18 cellular contexts compared by ENCODE assay signal in the genomic region with DNA sequence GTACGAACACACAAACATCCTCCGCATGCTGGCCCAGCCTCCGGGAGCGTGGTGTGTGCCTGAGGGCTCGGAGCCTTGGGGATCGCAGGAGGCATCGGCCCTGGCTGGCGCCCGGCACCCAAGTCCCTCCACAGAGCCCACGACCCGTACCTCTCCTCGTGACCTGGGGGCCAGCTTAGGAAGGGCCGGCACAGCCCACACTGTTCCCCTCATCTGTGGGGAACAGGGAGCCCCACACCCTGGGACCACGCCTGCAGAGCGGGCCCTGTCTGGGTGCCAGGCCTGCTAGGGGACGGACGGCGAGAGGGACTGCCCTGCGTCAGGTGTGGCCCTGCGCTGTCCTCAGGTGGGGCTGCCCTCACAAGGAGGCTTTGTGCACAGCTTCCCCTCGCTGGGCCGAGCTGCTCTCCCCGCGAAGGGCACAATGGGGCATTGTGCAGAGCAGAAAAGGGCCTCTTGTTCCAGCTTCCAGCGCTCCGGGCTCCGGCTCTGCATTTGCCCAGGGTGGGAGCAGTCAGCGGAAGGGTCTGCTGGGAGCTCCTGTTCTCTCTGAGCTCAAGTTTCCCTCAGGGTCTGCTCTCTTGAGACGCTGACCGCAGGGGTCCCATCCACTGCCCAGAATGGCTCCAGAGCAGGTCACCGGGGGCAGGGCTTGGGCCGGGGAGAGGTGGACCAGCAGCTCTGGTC. TPM values are rescaled to one million over a fixed set of nuclear protein-coding genes. Genes with fewer than 3 reads are reported as not detected.
DNase-seq lines count a peak whose midpoint lies in the region; ATAC-seq and TF ChIP-seq lines count a peak whose summit lies in the region.
"Had no signal": no experiment of that assay in that cellular context is flagged by ENCODE, and none has a peak within 500 bp of the region (broad histone marks: within the 10 kb centered on the region; RNA-seq: fewer than 3 reads in every experiment).

No MANE protein-coding gene starts in this region.

- H3K36me3 Mint-ChIP-seq in progenitor cell of endocrine pancreas (ENCODE audit: insufficient read depth), result peaks cover 3% of the 10 kb centered on the region
- H3K36me3 Mint-ChIP-seq: naive thymus-derived CD8-positive, alpha-beta T cell had no signal

- DNase-seq in C1 segment of cervical spinal cord (lab: John Stamatoyannopoulos, UW) (peak in 13 of 14 donors; percentile 14 to 91 (median 82)), left kidney (ENCODE audit: low read depth, low spot score) (peak; percentile 41), progenitor cell of endocrine pancreas (ENCODE audit: low spot score, unreplicated experiment) (peak; percentile 36), left lobe of liver (ENCODE audit: low spot score) (no peak), activated gamma-delta T cell treated with Interleukin-2 at 50 U/mL for 16 hours (no peak), COR-L47 (lab: John Stamatoyannopoulos, UW) (no peak), RPMI8226 (no peak)
- DNase-seq: ACHN; CD8-positive, alpha-beta T cell; GM23248; naive thymus-derived CD8-positive, alpha-beta T cell; NCI-H1694; NCI-H510A; stimulated activated CD4-positive, alpha-beta T cell treated with anti-CD3 and anti-CD28 coated beads, Interleukin-4, amount 100 ng/mL, for 4 hours had no signal

- peaks cover 9% of the 10 kb centered on the region for H3K27me3 Mint-ChIP-seq in progenitor cell of endocrine pancreas
- H3K27me3 Mint-ChIP-seq: naive thymus-derived CD8-positive, alpha-beta T cell had no signal

- peak overlapping the region; percentile 42 for H3K4me3 Mint-ChIP-seq in progenitor cell of endocrine pancreas (ENCODE audit: low read depth)

- H3K27ac ChIP-seq in angular gyrus (ENCODE audit: low read depth, low read length), result peak overlapping the region; percentile 99
- H3K27ac ChIP-seq: GM23248, upper lobe of left lung, VCaP had no signal

- H3K9me3 Mint-ChIP-seq in progenitor cell of endocrine pancreas (ENCODE audit: low read depth), result no peaks in the 10 kb centered on the region
- H3K9me3 Mint-ChIP-seq: CD8-positive, alpha-beta T cell; naive thymus-derived CD8-positive, alpha-beta T cell had no signal

- H3K4me1 Mint-ChIP-seq in progenitor cell of endocrine pancreas (ENCODE audit: low read depth), result peaks cover 22% of the 10 kb centered on the region

- H3K27ac Mint-ChIP-seq in progenitor cell of endocrine pancreas, result peak overlapping the region; percentile 45
- H3K27ac Mint-ChIP-seq: CD8-positive, alpha-beta T cell had no signal

- ATAC-seq in left lobe of liver, result no peak
- ATAC-seq: CD8-positive, alpha-beta T cell; naive thymus-derived CD8-positive, alpha-beta T cell had no signal

- TF ChIP-seq CTCF in progenitor cell of endocrine pancreas (IDR thresholded peaks at IDR 0.05; ENCODE audit: unreplicated experiment), result no peak

RNA-seq across cellular contexts. Expression of gene LMF1, which starts 1.7 kb away (rescaled TPM):
- total RNA-seq in progenitor cell of endocrine pancreas (26.2 and 28.2 TPM in 2 replicates), left lobe of liver (13.5 TPM)

RNA-seq across cellular contexts. Expression of gene SOX8, which starts 9.1 kb away (rescaled TPM):
- total RNA-seq in progenitor cell of endocrine pancreas, result 6.7 and 7.1 TPM in 2 replicates
- total RNA-seq in left lobe of liver, result not detected
- total RNA-seq: fibroblast of lung had no signal

Comparison
In these comparisons a context has a peak if more than half of its experiments do, and no peak if none do; other contexts are left out.
1. DNase-seq: peak in C1 segment of cervical spinal cord (13 of 14), left kidney (single experiment) and progenitor cell of endocrine pancreas (single experiment); none in left lobe of liver (single experiment), activated gamma-delta T cell treated with Interleukin-2 at 50 U/mL for 16 hours (single experiment), COR-L47 (single experiment) and RPMI8226 (single experiment).